8 cellular contexts compared by ENCODE assay signal in the genomic region with DNA sequence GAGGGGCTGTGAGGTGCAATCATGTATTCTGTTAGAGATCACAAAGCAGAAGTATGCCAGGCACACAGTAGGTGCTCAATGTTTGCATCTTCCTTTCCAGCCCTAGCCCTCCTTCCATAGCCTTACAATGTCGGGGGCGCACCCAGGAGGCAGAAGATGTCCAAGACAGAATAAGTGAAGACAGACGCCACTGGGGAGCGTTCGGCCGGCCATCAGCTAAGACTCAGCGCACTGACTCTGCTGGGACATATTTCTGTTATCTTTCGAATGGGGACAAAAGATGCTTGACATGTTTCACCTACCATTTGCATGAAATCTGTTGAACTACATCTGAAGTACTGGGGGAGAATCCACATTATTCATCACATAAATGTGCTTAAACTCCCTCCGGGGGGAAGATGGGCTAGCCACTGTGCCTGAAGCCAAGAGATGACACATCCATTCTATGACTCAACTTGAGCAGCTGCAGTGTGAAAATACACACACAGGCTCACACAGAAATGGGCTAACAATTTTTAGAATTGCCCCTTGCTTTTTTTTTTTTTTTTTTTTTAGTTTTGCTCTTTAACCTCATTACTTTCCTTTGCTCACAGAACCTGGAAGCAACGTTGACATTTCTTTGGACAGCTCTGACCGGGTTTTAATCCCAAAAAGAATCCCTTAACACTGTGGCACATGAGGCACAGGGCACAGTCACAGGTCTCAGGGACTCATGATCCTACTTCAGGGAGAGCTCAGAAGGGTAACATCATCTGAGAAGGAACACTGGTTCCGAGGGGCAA. TPM values are rescaled to one million over a fixed set of nuclear protein-coding genes. Genes with fewer than 3 reads are reported as not detected.
A peak's percentile ranks its signal among the peaks of the same experiment; 100 is the strongest.
DNase-seq lines count a peak whose midpoint lies in the region; ATAC-seq, FAIRE-seq and TF ChIP-seq lines count a peak whose summit lies in the region.

No MANE protein-coding gene starts in this region.

- peaks cover 35% of the 10 kb centered on the region for H3K36me3 Mint-ChIP-seq in activated naive CD8-positive, alpha-beta T cell treated with anti-CD3 and anti-CD28 coated beads, Interleukin-2, amount 50 U/mL, for 24 hours (ENCODE audit: low read depth)

- no peak overlapping the region for H2AK5ac ChIP-seq in neuronal stem cell (ENCODE audit: low read depth, low read length)

- H3K14ac ChIP-seq in neuronal stem cell (ENCODE audit: low read length) = no peak overlapping the region

- H3K9me3 Mint-ChIP-seq in activated naive CD8-positive, alpha-beta T cell treated with anti-CD3 and anti-CD28 coated beads, Interleukin-2, amount 50 U/mL, for 24 hours = no peaks in the 10 kb centered on the region

- no peak overlapping the region for H3K18ac ChIP-seq in neuronal stem cell (ENCODE audit: low read length)

- peak; percentile 86 for FAIRE-seq in H54 (lab: Jason Lieb, UNC)

- no peak overlapping the region for H3K4me3 ChIP-seq in neuronal stem cell (ENCODE audit: low read length in 2 of 2)

- no peak overlapping the region for H3K4me3 Mint-ChIP-seq in activated naive CD8-positive, alpha-beta T cell treated with anti-CD3 and anti-CD28 coated beads, Interleukin-2, amount 50 U/mL, for 24 hours

- peak overlapping the region; percentile 64 for H3K27ac Mint-ChIP-seq in activated naive CD8-positive, alpha-beta T cell treated with anti-CD3 and anti-CD28 coated beads, Interleukin-2, amount 50 U/mL, for 24 hours

- H2BK15ac ChIP-seq in neuronal stem cell (ENCODE audit: low read length) = no peak overlapping the region

- no peak overlapping the region for H3K4ac ChIP-seq in neuronal stem cell (ENCODE audit: low read length)

- H3K4me1 Mint-ChIP-seq in activated naive CD8-positive, alpha-beta T cell treated with anti-CD3 and anti-CD28 coated beads, Interleukin-2, amount 50 U/mL, for 24 hours = peaks cover 70% of the 10 kb centered on the region

- peaks cover 15% of the 10 kb centered on the region in 2 donors for H3K4me1 ChIP-seq in neuronal stem cell (ENCODE audit: control insufficient read depth in 2 of 2, insufficient read depth in 1 of 2, low read depth in 1 of 2, low read length in 2 of 2)

- H4K91ac ChIP-seq in neuronal stem cell (ENCODE audit: low read depth, low read length, poor library complexity) = no peak overlapping the region

- ATAC-seq in activated naive CD8-positive, alpha-beta T cell treated with anti-CD3 and anti-CD28 coated beads, Interleukin-2, amount 50 U/mL, for 24 hours = peak; percentile 86
- no peak for ATAC-seq in HG02678 (IDR thresholded peaks at IDR 0.05; ENCODE audit: unreplicated experiment)

- no CpG with 5 or more reads among the region's 12 CpGs for WGBS in neuronal stem cell (ENCODE audit: extremely low coverage in 2 of 2, insufficient read length in 2 of 2, insufficient replicate concordance in 1 of 2), 2 donors

- H3K27me3 Mint-ChIP-seq in activated naive CD8-positive, alpha-beta T cell treated with anti-CD3 and anti-CD28 coated beads, Interleukin-2, amount 50 U/mL, for 24 hours = no peaks in the 10 kb centered on the region

- DNase-seq in AG08395 (ENCODE audit: low spot score) = peak; percentile 89
- DNase-seq in H54 (ENCODE audit: insufficient read length, low spot score) = peak; percentile 80
- peak; percentile 34 for DNase-seq in activated naive CD8-positive, alpha-beta T cell treated with anti-CD3 and anti-CD28 coated beads, Interleukin-2, amount 50 U/mL, for 24 hours
- peak; percentile 96 for DNase-seq in iris pigment epithelial cell (ENCODE audit: low read depth)
- DNase-seq in neuronal stem cell (ENCODE audit: low spot score) = no peak
- DNase-seq in NCI-H1092 (lab: John Stamatoyannopoulos, UW) = no peak
- DNase-seq in SKM-1 treated with dmso at 0.1 percent for 144 hours (lab: John Stamatoyannopoulos, UW; ENCODE audit: unreplicated experiment) = no peak

- no peak overlapping the region for H3K4me2 ChIP-seq in neuronal stem cell (ENCODE audit: insufficient read depth, low read length, poor library complexity, severe bottlenecking)

- peaks cover 3 to 13% of the 10 kb centered on the region in 2 donors for H3K36me3 ChIP-seq in neuronal stem cell (replicated peaks in 1 of 2; ENCODE audit: control insufficient read depth in 2 of 2, insufficient read depth in 2 of 2, low read length in 2 of 2)

- no peak overlapping the region for H2BK12ac ChIP-seq in neuronal stem cell (ENCODE audit: low read length)

- no peak overlapping the region for H3K27ac ChIP-seq in neuronal stem cell (replicated peaks; ENCODE audit: low read length)

- no peak overlapping the region for H2BK5ac ChIP-seq in neuronal stem cell (ENCODE audit: low read length)

- no peak overlapping the region for H3K9ac ChIP-seq in neuronal stem cell (ENCODE audit: low read depth, low read length, poor library complexity)

- no peak for TF ChIP-seq POLR2A in H54 (IDR thresholded peaks at IDR 0.05; ENCODE audit: low read depth, low read length)

- no peak overlapping the region for H2AFZ ChIP-seq in neuronal stem cell (ENCODE audit: low read length)

- H4K8ac ChIP-seq in neuronal stem cell (ENCODE audit: low read depth, low read length) = no peak overlapping the region

- H3K27me3 ChIP-seq in neuronal stem cell (ENCODE audit: control insufficient read depth in 3 of 3, insufficient read depth in 3 of 3, low read depth in 1 of 3, low read length in 3 of 3) = no peaks in the 10 kb centered on the region

- H2BK120ac ChIP-seq in neuronal stem cell (ENCODE audit: low read depth, low read length) = no peak overlapping the region

- peaks cover 3 to 5% of the 10 kb centered on the region in 2 donors for H3K9me3 ChIP-seq in neuronal stem cell (replicated peaks in 1 of 2; ENCODE audit: control insufficient read depth in 2 of 2, insufficient read depth in 1 of 2, low read depth in 1 of 2, low read length in 2 of 2)

- no peaks in the 10 kb centered on the region for H3K79me1 ChIP-seq in neuronal stem cell (ENCODE audit: low read depth, low read length)

- H3K23ac ChIP-seq in neuronal stem cell (ENCODE audit: low read depth, low read length, poor library complexity) = no peak overlapping the region

RNA-seq across cellular contexts. Expression of a gene that starts 7.9 kb away (rescaled TPM):
- polyA plus RNA-seq in neuronal stem cell (2013, experiment 1 of 2) = 37.7 TPM
- polyA plus RNA-seq in neuronal stem cell (2013, experiment 2 of 2) = 35.9 TPM

Comparison
In these comparisons a context has a peak if more than half of its experiments do, and no peak if none do; other contexts are left out.
1. DNase-seq: peak in AG08395 (single experiment), H54 (single experiment), activated naive CD8-positive, alpha-beta T cell treated with anti-CD3 and anti-CD28 coated beads, Interleukin-2, amount 50 U/mL, for 24 hours (single experiment) and iris pigment epithelial cell (single experiment); none in neuronal stem cell (single experiment), NCI-H1092 (single experiment) and SKM-1 treated with dmso at 0.1 percent for 144 hours (single experiment).